13 cellular contexts compared by ENCODE assay signal in the genomic region with DNA sequence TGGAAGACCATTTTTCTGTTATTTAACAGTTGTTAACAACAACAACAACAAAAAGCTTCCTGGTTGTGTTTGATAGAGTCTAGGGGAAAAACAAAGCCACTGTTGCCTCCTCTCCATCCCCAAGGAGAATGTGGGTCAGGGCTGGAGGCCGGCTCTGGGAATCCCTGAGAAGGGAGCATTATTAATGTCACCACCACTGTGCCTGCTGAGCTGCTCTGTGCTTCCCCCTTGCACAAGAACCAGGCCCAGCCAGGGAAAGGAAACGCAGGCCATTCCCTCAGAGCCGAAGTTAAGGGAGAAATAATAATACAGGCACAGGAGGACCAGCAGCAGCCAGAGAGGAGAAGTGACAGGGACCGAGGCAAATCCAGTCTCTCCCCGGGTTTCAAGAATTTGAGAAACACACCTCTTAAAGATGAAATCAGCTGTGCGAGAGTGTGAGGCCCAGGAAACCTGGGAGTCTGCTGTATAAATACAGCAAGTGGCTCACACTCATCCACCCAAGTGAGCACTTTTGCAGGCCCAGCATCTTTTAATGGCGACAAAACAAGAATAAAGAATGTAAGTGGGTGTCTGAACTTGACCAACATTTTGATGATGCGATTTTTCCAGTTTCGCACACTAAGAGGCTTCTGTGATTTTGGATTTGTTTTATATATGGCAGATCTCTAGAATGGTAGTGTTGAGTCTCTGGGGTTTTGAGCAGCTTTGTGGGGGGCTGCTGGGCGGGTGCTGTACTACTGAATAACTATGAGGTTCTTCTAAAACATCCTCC.
DNase-seq lines count a peak whose midpoint lies in the region; ATAC-seq and TF ChIP-seq lines count a peak whose summit lies in the region.
"Had no signal": no experiment of that assay in that cellular context is flagged by ENCODE, and none has a peak within 500 bp of the region (broad histone marks: within the 10 kb centered on the region; RNA-seq: fewer than 3 reads in every experiment).

No MANE protein-coding gene starts in this region.

- H3K27me3 Mint-ChIP-seq in endodermal cell (ENCODE audit: insufficient read depth): peaks cover 58% of the 10 kb centered on the region
- peaks cover 94% of the 10 kb centered on the region for H3K27me3 Mint-ChIP-seq in mesothelial cell of epicardium (ENCODE audit: low read depth)

- no peaks in the 10 kb centered on the region for H3K36me3 ChIP-seq in heart right ventricle
- no peaks in the 10 kb centered on the region for H3K36me3 ChIP-seq in endodermal cell (ENCODE audit: control insufficient read depth, insufficient read depth, low read length)
- H3K36me3 ChIP-seq: left lung had no signal

- H3K4me1 ChIP-seq in right cardiac atrium (ENCODE audit: control insufficient read depth, insufficient read depth, low read length) (peaks cover 3% of the 10 kb centered on the region), heart right ventricle (peaks cover 0 to 5% (median 0%) of the 10 kb centered on the region in 9 donors), endodermal cell (ENCODE audit: control insufficient read depth, insufficient read depth, low read length) (no peaks in the 10 kb centered on the region)
- H3K4me1 ChIP-seq: testis had no signal

- 48% methylated on average over 10 of the region's 10 CpGs for WGBS in right cardiac atrium
- 57 to 65% methylated on average over 10 of the region's 10 CpGs for WGBS in heart right ventricle, 2 donors
- WGBS in endodermal cell (ENCODE audit: insufficient coverage in 1 of 2, insufficient read length in 1 of 2), 2 experiments: 75 to 80% methylated on average over 9 to 10 of the region's 10 CpGs

- intact Hi-C loops in right cardiac atrium (cut with DNase I): loop anchor here (5.0 to 10.0 kb wide), 6 partner anchors 115 to 405 kb away; no protein-coding TSS in a partner anchor
- intact Hi-C loops in heart right ventricle (cut with DNase I): loop anchor here in 3 of 10 donors (5.0 kb wide), 3 partner anchors 118 to 203 kb away; no protein-coding TSS in a partner anchor
- intact Hi-C loops in sciatic nerve (cut with DNase I): no loop called here

- H3K27ac Mint-ChIP-seq in endodermal cell: no peak overlapping the region
- no peak overlapping the region for H3K27ac Mint-ChIP-seq in mesothelial cell of epicardium

- H3K4me3 Mint-ChIP-seq in endodermal cell (peak overlapping the region; percentile 42), mesothelial cell of epicardium (peak overlapping the region; percentile 46)

- TF ChIP-seq CTCF in heart right ventricle (IDR thresholded peaks at IDR 0.05) (no peak), endodermal cell (conservative IDR thresholded peaks at IDR 0.05) (no peak), mesothelial cell of epicardium (IDR thresholded peaks at IDR 0.05; ENCODE audit: unreplicated experiment) (no peak)

- DNase-seq in right cardiac atrium (no peak), heart right ventricle (no peak), endodermal cell (peak; percentile 45), mesothelial cell of epicardium (ENCODE audit: low spot score in 2 of 2, unreplicated experiment in 2 of 2) (no peak), sciatic nerve (ENCODE audit: low spot score) (no peak), DMS153 treated with DMSO at 0.1 percent for 48 hours (lab: John Stamatoyannopoulos, UW; ENCODE audit: unreplicated experiment) (no peak), KBM-7 (no peak)
- DNase-seq: left lung, NCI-H510A, T-helper 1 cell, testis had no signal

- H3K27ac ChIP-seq in right cardiac atrium (ENCODE audit: low read length) (peak overlapping the region; percentile 71), heart right ventricle (peak overlapping the region in 1 of 10 donors; percentile 39), endodermal cell (ENCODE audit: low read depth, low read length) (no peak overlapping the region)
- H3K27ac ChIP-seq: left lung, testis had no signal

- in situ Hi-C loops in KBM-7 (cut with MboI; ENCODE audit: low pct_unique_long_range_greater_than_20kb, low sequenced_read_pairs): no loop called here

- H3K4me1 Mint-ChIP-seq in endodermal cell (peaks cover 5% of the 10 kb centered on the region), mesothelial cell of epicardium (peaks cover 9% of the 10 kb centered on the region)

- no peak overlapping the region for H3K9ac ChIP-seq in endodermal cell (ENCODE audit: extremely low read depth, low read length, poor library complexity, severe bottlenecking)

- H3K36me3 Mint-ChIP-seq in endodermal cell (ENCODE audit: low read depth) (no peaks in the 10 kb centered on the region), mesothelial cell of epicardium (no peaks in the 10 kb centered on the region)

- H3K9me3 ChIP-seq in right cardiac atrium (ENCODE audit: control insufficient read depth, low read length) (no peaks in the 10 kb centered on the region), heart right ventricle (no peaks in the 10 kb centered on the region), endodermal cell (ENCODE audit: control insufficient read depth, low read length) (no peaks in the 10 kb centered on the region)
- H3K9me3 ChIP-seq: left lung, testis had no signal

- H3K9me3 Mint-ChIP-seq in endodermal cell: no peaks in the 10 kb centered on the region
- no peaks in the 10 kb centered on the region for H3K9me3 Mint-ChIP-seq in mesothelial cell of epicardium

- peak overlapping the region; percentile 61 for H3K4me3 ChIP-seq in right cardiac atrium (ENCODE audit: low read length)
- H3K4me3 ChIP-seq in heart right ventricle: peak overlapping the region in 3 of 10 donors; percentile 14 to 51 (median 24)
- H3K4me3 ChIP-seq in endodermal cell (ENCODE audit: low read length): peak overlapping the region; percentile 44
- H3K4me3 ChIP-seq: left lung had no signal

- no peaks in the 10 kb centered on the region for H3K27me3 ChIP-seq in right cardiac atrium (ENCODE audit: control insufficient read depth, insufficient read depth)
- peaks cover 0 to 90% (median 64%) of the 10 kb centered on the region in 7 donors for H3K27me3 ChIP-seq in heart right ventricle
- H3K27me3 ChIP-seq in endodermal cell (ENCODE audit: control insufficient read depth, insufficient read depth, low read length, poor library complexity, severe bottlenecking): peaks cover 54% of the 10 kb centered on the region
- H3K27me3 ChIP-seq: testis had no signal

- ATAC-seq in right cardiac atrium (no peak), heart right ventricle (no peak), sciatic nerve (no peak), GM18498 (IDR thresholded peaks at IDR 0.05; ENCODE audit: unreplicated experiment) (no peak)
- ATAC-seq: HepG2 had no signal
